11 cellular contexts compared by ENCODE assay signal in the genomic region with DNA sequence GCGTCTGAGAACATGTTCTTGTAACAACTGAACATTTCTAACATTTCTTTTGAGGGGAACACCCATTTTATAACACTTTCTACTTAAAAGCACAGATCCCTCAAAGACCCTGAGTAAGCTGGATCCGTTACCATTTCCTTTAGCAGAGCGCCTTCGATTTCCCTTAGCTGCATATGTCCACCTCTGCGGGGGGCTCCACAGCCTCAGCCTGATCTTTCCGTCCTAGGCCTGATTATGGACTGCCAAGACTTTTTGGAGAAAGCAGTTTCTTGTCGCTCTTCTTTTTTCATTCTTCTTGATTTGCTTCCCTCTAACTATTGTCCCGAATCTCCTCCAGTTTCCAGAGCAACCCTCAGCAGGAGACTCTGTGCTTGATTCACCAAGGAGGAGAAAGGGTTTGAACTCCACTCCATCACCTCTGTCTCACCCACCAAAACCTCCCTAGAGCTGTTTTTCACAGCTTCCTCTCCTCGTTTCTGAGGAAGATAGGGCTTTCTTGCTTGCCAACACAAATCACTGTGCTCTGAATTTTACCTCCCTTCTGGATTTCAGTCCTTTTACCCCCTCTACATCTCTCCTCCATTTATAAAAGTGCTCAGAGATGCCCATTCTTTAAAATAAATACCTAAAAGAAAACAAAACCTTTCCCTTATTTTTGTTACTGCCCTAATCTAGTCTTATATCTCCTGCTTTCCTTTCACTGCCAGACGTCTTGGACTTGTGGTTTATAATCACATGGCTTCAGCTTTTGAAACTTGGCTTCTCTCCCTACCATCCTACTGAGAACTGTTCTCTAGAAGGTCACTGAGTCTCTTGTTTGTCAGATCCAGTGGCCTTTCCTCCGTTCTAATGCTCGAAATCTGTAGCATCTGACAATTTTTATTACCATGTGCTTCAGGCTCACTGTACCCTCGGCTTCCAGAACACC. TPM values are rescaled to one million over a fixed set of nuclear protein-coding genes. Genes with fewer than 3 reads are reported as not detected.
DNase-seq lines count a peak whose midpoint lies in the region; ATAC-seq and TF ChIP-seq lines count a peak whose summit lies in the region.
"Had no signal": no experiment of that assay in that cellular context is flagged by ENCODE, and none has a peak within 500 bp of the region (broad histone marks: within the 10 kb centered on the region; RNA-seq: fewer than 3 reads in every experiment).

No MANE protein-coding gene starts in this region.

- H3K27ac ChIP-seq in fibroblast of lung (ENCODE audit: insufficient read depth, low read length) (peak overlapping the region; percentile 64), parathyroid adenoma (no peak overlapping the region)

- DNase-seq in AML-193 (lab: John Stamatoyannopoulos, UW) (peak; percentile 11 to 31), RPMI7951 (ENCODE audit: low read depth) (peak; percentile 48), fibroblast of lung (ENCODE audit: low read depth in 2 of 2) (peak; percentile 78 to 80), mucosa of descending colon (no peak), NCI-H187 (lab: John Stamatoyannopoulos, UW) (no peak), ecto neural progenitor cell (ENCODE audit: low spot score) (no peak)
- DNase-seq: activated CD8-positive, alpha-beta memory T cell treated with anti-CD3 and anti-CD28 coated beads, Interleukin-2, amount 10 ng/mL, durations not matched to agents 7 days and 5 days; pancreas; stimulated activated naive CD8-positive, alpha-beta T cell treated with anti-CD3 and anti-CD28 coated beads, Interleukin-15, amount 100 ng/mL, for 72 hours had no signal

- H3K4me3 ChIP-seq in fibroblast of lung (replicated peaks in 1 of 4; ENCODE audit: control extremely low read depth in 1 of 4, insufficient read depth in 1 of 4, low read depth in 3 of 4, low read length in 4 of 4) (peak overlapping the region in 1 of 4 experiments; percentile 12), parathyroid adenoma (ENCODE audit: low read depth, low read length) (no peak overlapping the region), mucosa of descending colon (no peak overlapping the region)
- H3K4me3 ChIP-seq: pancreas had no signal

- H3K36me3 ChIP-seq in fibroblast of lung (ENCODE audit: control insufficient read depth, insufficient read depth, low read length), result no peaks in the 10 kb centered on the region
- no peaks in the 10 kb centered on the region for H3K36me3 ChIP-seq in parathyroid adenoma (ENCODE audit: control insufficient read depth, insufficient read depth, low read length)
- no peaks in the 10 kb centered on the region for H3K36me3 ChIP-seq in mucosa of descending colon (ENCODE audit: low read depth)
- H3K36me3 ChIP-seq: pancreas had no signal

- no peaks in the 10 kb centered on the region for H3K79me2 ChIP-seq in fibroblast of lung (ENCODE audit: control insufficient read depth, insufficient read depth, low read length)
- no peaks in the 10 kb centered on the region for H3K79me2 ChIP-seq in parathyroid adenoma

- peak overlapping the region; percentile 67 for H3K4me2 ChIP-seq in fibroblast of lung (ENCODE audit: extremely low read depth, insufficient read depth, low read length)
- H3K4me2 ChIP-seq in parathyroid adenoma (ENCODE audit: low read length), result peak overlapping the region; percentile 35

- H3K4me1 ChIP-seq in fibroblast of lung (ENCODE audit: control insufficient read depth, extremely low read depth, insufficient read depth, low read length), result peaks cover 18% of the 10 kb centered on the region
- H3K4me1 ChIP-seq in parathyroid adenoma, result peaks cover 4% of the 10 kb centered on the region
- H3K4me1 ChIP-seq in mucosa of descending colon (ENCODE audit: low read depth), result peaks cover 7% of the 10 kb centered on the region

- no peaks in the 10 kb centered on the region for H3K9me3 ChIP-seq in fibroblast of lung (ENCODE audit: control insufficient read depth, insufficient read depth, low read depth, low read length)
- no peaks in the 10 kb centered on the region for H3K9me3 ChIP-seq in parathyroid adenoma (ENCODE audit: control insufficient read depth, low read length)
- no peaks in the 10 kb centered on the region for H3K9me3 ChIP-seq in mucosa of descending colon
- H3K9me3 ChIP-seq: pancreas had no signal

- H4K20me1 ChIP-seq in fibroblast of lung (ENCODE audit: control insufficient read depth, extremely low read depth, insufficient read depth, low read length), result no peaks in the 10 kb centered on the region

- H3K27me3 ChIP-seq in fibroblast of lung (ENCODE audit: control insufficient read depth, insufficient read depth, low read length) (no peaks in the 10 kb centered on the region), parathyroid adenoma (ENCODE audit: control insufficient read depth, insufficient read depth, low read length) (no peaks in the 10 kb centered on the region)
- H3K27me3 ChIP-seq: pancreas had no signal

- ATAC-seq in mucosa of descending colon (no peak), GM21360 (IDR thresholded peaks at IDR 0.05; ENCODE audit: unreplicated experiment) (no peak)
- ATAC-seq: activated CD8-positive, alpha-beta memory T cell treated with anti-CD3 and anti-CD28 coated beads, Interleukin-2, amount 10 ng/mL, durations not matched to agents 7 days and 5 days; stimulated activated naive CD8-positive, alpha-beta T cell treated with anti-CD3 and anti-CD28 coated beads, Interleukin-15, amount 100 ng/mL, for 72 hours had no signal

- intact Hi-C loops in mucosa of descending colon (cut with DNase I, micrococcal nuclease), result no loop called here

- H2AFZ ChIP-seq in fibroblast of lung (ENCODE audit: low read length) (peak overlapping the region; percentile 78), parathyroid adenoma (peak overlapping the region; percentile 55)

- H3K9ac ChIP-seq in fibroblast of lung (ENCODE audit: insufficient read depth, low read length) (no peak overlapping the region), parathyroid adenoma (no peak overlapping the region)

- TF ChIP-seq CTCF in fibroblast of lung (conservative IDR thresholded peaks at IDR 0.05 in 1 of 2, IDR thresholded peaks at IDR 0.05 in 1 of 2; ENCODE audit: low read depth in 1 of 2, low read length in 2 of 2), result peak in 1 of 2 donors; percentile 15
- TF ChIP-seq CTCF in parathyroid adenoma (IDR thresholded peaks at IDR 0.05), result no peak
- TF ChIP-seq CTCF in mucosa of descending colon (IDR thresholded peaks at IDR 0.05), result no peak

RNA-seq across cellular contexts. Expression of gene ZRANB1, which starts 30.5 kb away (rescaled TPM):
- 10.8 and 12.4 TPM in 2 replicates for total RNA-seq in RPMI7951 (2014; rRNA removed; shearing (Covaris generic))
- 32.9 and 39.3 TPM in 2 replicates for total RNA-seq in fibroblast of lung
- polyA plus RNA-seq in fibroblast of lung, result 18.1 and 26.5 TPM in 2 replicates
- 11.2 and 14.7 TPM in 2 replicates for polyA plus RNA-seq in fibroblast of lung (2012)
- 5.1 and 8.7 TPM in 2 replicates for polyA minus RNA-seq in fibroblast of lung (ENCODE audit: low replicate concordance)
- 10 to 100 TPM in 2 of 3 donors, 1 to 10 TPM in 1; 9.9 to 31.4 (median 13.5) TPM for total RNA-seq in mucosa of descending colon

Comparison
In these comparisons a context has a peak if more than half of its experiments do, and no peak if none do; other contexts are left out.
1. DNase-seq: peak in AML-193 (2 of 2), RPMI7951 (single experiment) and fibroblast of lung (2 of 2); none in mucosa of descending colon (0 of 3), NCI-H187 (0 of 2) and ecto neural progenitor cell (single experiment).